Comparison of ENCODE assay signal across 8 cellular contexts in genomic region chr14:76812422-76813383, GRCh38. TPM values are rescaled to one million over a fixed set of nuclear protein-coding genes. Genes with fewer than 3 reads are reported as not detected.
DNase-seq lines count a peak whose midpoint lies in the region; ATAC-seq and TF ChIP-seq lines count a peak whose summit lies in the region.

Gene ANGEL1 (minus strand): TSS chr14:76812882. CDS start chr14:76812827, 55 bp downstream.

- peaks cover 32% of the 10 kb centered on the region for H3K4me1 Mint-ChIP-seq in activated T-cell treated with anti-CD3 and anti-CD28 coated beads, Interleukin-2, amount 50 U/mL, for 24 hours (ENCODE audit: low read depth)

- peak; percentile 89 for DNase-seq in DMS153 treated with DMSO at 0.1 percent for 48 hours (lab: John Stamatoyannopoulos, UW; ENCODE audit: unreplicated experiment)
- peak; percentile 85 for DNase-seq in KG1 (lab: John Stamatoyannopoulos, UW)
- peak; percentile 99 for DNase-seq in activated T-cell treated with anti-CD3 and anti-CD28 coated beads, Interleukin-2, amount 50 U/mL, for 24 hours
- DNase-seq in erythroblast (lab: John Stamatoyannopoulos, UW), result peak; percentile 96 to 97
- DNase-seq in mucosa of gallbladder (ENCODE audit: low spot score), result peak; percentile 96
- peak; percentile 96 for DNase-seq in stimulated activated CD8-positive, alpha-beta memory T cell treated with anti-CD3 and anti-CD28 coated beads, Interleukin-4, amount 100 ng/mL, for 24 hours (ENCODE audit: low read depth)

- ATAC-seq in GM21737 (IDR thresholded peaks at IDR 0.05; ENCODE audit: unreplicated experiment), result peak; percentile 82

- H3K9me3 Mint-ChIP-seq in activated T-cell treated with anti-CD3 and anti-CD28 coated beads, Interleukin-2, amount 50 U/mL, for 24 hours, result no peaks in the 10 kb centered on the region

- no peaks in the 10 kb centered on the region for H3K27me3 Mint-ChIP-seq in activated T-cell treated with anti-CD3 and anti-CD28 coated beads, Interleukin-2, amount 50 U/mL, for 24 hours

- H3K27ac Mint-ChIP-seq in activated T-cell treated with anti-CD3 and anti-CD28 coated beads, Interleukin-2, amount 50 U/mL, for 24 hours, result peak within 1 kb of the TSS; percentile 89

- H3K4me3 Mint-ChIP-seq in activated T-cell treated with anti-CD3 and anti-CD28 coated beads, Interleukin-2, amount 50 U/mL, for 24 hours, result peak within 1 kb of the TSS; percentile 90

- peak; percentile 75 for TF ChIP-seq POLR2A in erythroblast (IDR thresholded peaks at IDR 0.05; ENCODE audit: low read length)

- peaks cover 26% of the 10 kb centered on the region for H3K36me3 Mint-ChIP-seq in activated T-cell treated with anti-CD3 and anti-CD28 coated beads, Interleukin-2, amount 50 U/mL, for 24 hours (ENCODE audit: low read depth)

TF ChIP-seq in PFSK-1, 5 proteins besides CTCF, POLR2A, EP300 and RAD21:
- TF ChIP-seq TAF1 (IDR thresholded peaks at IDR 0.05; ENCODE audit: borderline replicate concordance, insufficient read depth, low read length) (no peak), POLR2AphosphoS5 (IDR thresholded peaks at IDR 0.05; ENCODE audit: low read depth, low read length) (peak; percentile 48), SIN3A (IDR thresholded peaks at IDR 0.05; ENCODE audit: borderline replicate concordance, insufficient read depth, low read length) (peak; percentile 79; the same call in 1 of the 2 replicates), FOXP2 (optimal IDR thresholded peaks at IDR 0.05; ENCODE audit: borderline replicate concordance, extremely low read depth, extremely low read length, insufficient read depth) (peak; percentile 92)

RNA-seq across cellular contexts. Expression of gene ANGEL1, which starts in this region (rescaled TPM):
- polyA plus RNA-seq in PFSK-1 (2012; ENCODE audit: insufficient read length, low read depth), result 5.3 TPM
- 22.2 TPM for total RNA-seq in mucosa of gallbladder

Comparison
In these comparisons a context has a peak if more than half of its experiments do, and no peak if none do; other contexts are left out.
1. Peak in every context shown above with its lines: DNase-seq and ATAC-seq.